ENCODE assay signal across 19 cellular contexts in the genomic region with DNA sequence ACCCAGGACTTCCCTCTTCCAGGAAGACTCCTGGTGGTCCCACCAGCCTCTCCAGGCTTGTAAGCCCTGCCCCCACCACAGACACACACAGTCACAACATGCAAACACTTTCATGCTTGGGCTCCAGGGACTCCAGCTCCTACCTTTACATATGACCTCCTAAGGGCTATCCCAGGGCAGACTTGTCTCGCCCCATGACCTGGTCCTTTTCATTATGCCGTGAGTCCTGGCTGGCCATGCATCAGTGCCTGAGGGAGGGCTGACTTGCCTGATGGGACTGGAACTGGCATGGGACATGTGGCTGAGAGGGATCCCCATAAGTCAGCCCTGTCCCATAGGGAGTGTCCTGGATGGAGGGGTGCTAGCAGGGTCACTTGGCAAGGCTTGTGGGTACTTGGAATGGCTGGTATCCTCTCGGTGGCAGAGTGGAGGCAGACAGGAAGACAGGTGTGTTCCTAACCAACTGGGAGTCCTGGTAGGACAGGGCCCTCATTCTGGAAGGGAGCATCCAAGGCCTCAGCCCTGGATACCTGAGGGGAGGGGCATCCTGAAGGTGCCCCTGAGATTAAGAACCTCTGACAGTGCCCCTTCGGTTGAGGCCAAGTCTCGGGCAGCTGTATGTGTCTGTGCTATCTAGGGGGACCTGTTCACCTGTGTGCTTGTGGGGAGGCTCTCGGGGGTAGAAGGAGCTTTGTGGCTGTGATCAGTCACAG. TPM values are rescaled to one million over a fixed set of nuclear protein-coding genes. Genes with fewer than 3 reads are reported as not detected.
DNase-seq lines count a peak whose midpoint lies in the region; ATAC-seq and TF ChIP-seq lines count a peak whose summit lies in the region.
"Had no signal": no experiment of that assay in that cellular context is flagged by ENCODE, and none has a peak within 500 bp of the region (broad histone marks: within the 10 kb centered on the region; RNA-seq: fewer than 3 reads in every experiment).

No MANE protein-coding gene starts in this region.

- H3K27ac ChIP-seq in SK-N-SH (ENCODE audit: low read depth in 2 of 2, low read length in 1 of 2) (no peak overlapping the region), WERI-Rb-1 (peak overlapping the region; percentile 57), layer of hippocampus (ENCODE audit: low read depth, low read length) (peak overlapping the region; percentile 98), substantia nigra (ENCODE audit: low read depth, low read length, poor library complexity, severe bottlenecking) (peak overlapping the region; percentile 100), trophoblast cell (ENCODE audit: low read depth, low read length) (no peak overlapping the region)
- H3K27ac ChIP-seq: neutrophil, skin epidermis had no signal

- H3K4me1 ChIP-seq in SK-N-SH (ENCODE audit: control insufficient read depth in 1 of 2, insufficient read depth in 2 of 2, low read depth in 1 of 2, low read length in 1 of 2), result no peaks in the 10 kb centered on the region; a peak in 1 of 4 replicates
- H3K4me1 ChIP-seq in trophoblast cell (ENCODE audit: control insufficient read depth in 1 of 2, insufficient read depth in 2 of 2, low read length in 2 of 2), result no peaks in the 10 kb centered on the region

- H2AFZ ChIP-seq in SK-N-SH (ENCODE audit: low read depth), result no peak overlapping the region
- no peak overlapping the region for H2AFZ ChIP-seq in trophoblast cell (ENCODE audit: insufficient read depth, low read length, poor library complexity)

- H3K79me2 ChIP-seq in SK-N-SH (ENCODE audit: insufficient read depth) (no peaks in the 10 kb centered on the region), trophoblast cell (ENCODE audit: control insufficient read depth, insufficient read depth, low read length, poor library complexity) (no peaks in the 10 kb centered on the region)

- no peak overlapping the region for H3K14ac ChIP-seq in trophoblast cell (ENCODE audit: low read length)

- H3K36me3 ChIP-seq in SK-N-SH (replicated peaks in 1 of 2; ENCODE audit: control insufficient read depth in 1 of 2, insufficient read depth in 2 of 2, low read length in 1 of 2) (no peaks in the 10 kb centered on the region), WERI-Rb-1 (no peaks in the 10 kb centered on the region), trophoblast cell (ENCODE audit: control insufficient read depth in 1 of 2, insufficient read depth in 2 of 2, low read length in 2 of 2) (no peaks in the 10 kb centered on the region)
- H3K36me3 ChIP-seq: neutrophil had no signal

- H3K79me1 ChIP-seq in trophoblast cell (ENCODE audit: low read length), result no peaks in the 10 kb centered on the region

- POLR2A ChIA-PET in SK-N-SH (lab: Yijun Ruan, JAX), result no interaction called here

- H2BK12ac ChIP-seq in trophoblast cell (ENCODE audit: low read length), result no peak overlapping the region

- no peak overlapping the region for H3K4me2 ChIP-seq in SK-N-SH
- H3K4me2 ChIP-seq in trophoblast cell (ENCODE audit: low read length), result no peak overlapping the region

- no peak overlapping the region for H3K4ac ChIP-seq in trophoblast cell (ENCODE audit: low read depth, low read length)

- no peak overlapping the region for H4K12ac ChIP-seq in trophoblast cell (ENCODE audit: low read depth, low read length)

- TF ChIP-seq CTCF in SK-N-SH (IDR thresholded peaks at IDR 0.05), result no peak
- no peak for TF ChIP-seq CTCF in WERI-Rb-1 (IDR thresholded peaks at IDR 0.05; ENCODE audit: low read depth, low read length)

- peak; percentile 13 for DNase-seq in SK-N-SH
- no peak for DNase-seq in WERI-Rb-1
- peak in 1 of 49 donors; percentile 74 for DNase-seq in substantia nigra (lab: John Stamatoyannopoulos, UW)
- DNase-seq in trophoblast cell, result no peak
- no peak for DNase-seq in T1000 (lab: John Stamatoyannopoulos, UW)
- no peak for DNase-seq in germinal center (ENCODE audit: low spot score)
- DNase-seq: activated CD4-positive, alpha-beta memory T cell treated with anti-CD3 and anti-CD28 coated beads, Interleukin-2, amount 10 ng/mL, durations not matched to agents 7 days and 5 days; activated gamma-delta T cell; effector CD4-positive, alpha-beta T cell; GOT3; mesenchymal stem cell; NCI-H146; NCI-H446 treated with DMSO at 0.1 percent for 48 hours had no signal

- no peak overlapping the region for H2AK5ac ChIP-seq in trophoblast cell (ENCODE audit: low read length)

- CTCF ChIA-PET in SK-N-SH (lab: Yijun Ruan, JAX), result interaction anchor here (1.0 to 2.1 kb wide), 2 partner anchors 26 to 41 kb away, joined by 3 to 6 read pairs; no protein-coding TSS in a partner anchor

- TF ChIP-seq EP300 in SK-N-SH (IDR thresholded peaks at IDR 0.05; ENCODE audit: borderline replicate concordance in 1 of 2, low read depth in 1 of 2, low read length in 1 of 2), result no peak

- H3K9ac ChIP-seq in SK-N-SH (no peak overlapping the region), trophoblast cell (ENCODE audit: low read length) (no peak overlapping the region)

- H3K9me2 ChIP-seq in SK-N-SH, result no peaks in the 10 kb centered on the region

- H3K18ac ChIP-seq in trophoblast cell (ENCODE audit: low read length), result no peak overlapping the region

- no peak overlapping the region for H3K23ac ChIP-seq in trophoblast cell (ENCODE audit: low read length)

- no peak overlapping the region for H2BK120ac ChIP-seq in trophoblast cell (ENCODE audit: insufficient read depth, low read length, poor library complexity)

- WGBS in SK-N-SH (ENCODE audit: low lambda C conversion rate), result 89% methylated on average over 3 of the region's 6 CpGs
- WGBS in trophoblast cell (ENCODE audit: extremely low coverage, insufficient coverage, insufficient read length), result no CpG with 5 or more reads among the region's 6 CpGs

- no peaks in the 10 kb centered on the region for H3K9me3 ChIP-seq in SK-N-SH
- H3K9me3 ChIP-seq in WERI-Rb-1 (ENCODE audit: severe bottlenecking), result no peaks in the 10 kb centered on the region
- no peaks in the 10 kb centered on the region for H3K9me3 ChIP-seq in trophoblast cell (ENCODE audit: insufficient read depth, low read depth, low read length)
- H3K9me3 ChIP-seq: neutrophil had no signal

- H2BK5ac ChIP-seq in trophoblast cell (ENCODE audit: low read depth, low read length, poor library complexity), result no peak overlapping the region

- H4K20me1 ChIP-seq in SK-N-SH (ENCODE audit: insufficient read depth), result no peaks in the 10 kb centered on the region

- no peak for TF ChIP-seq RAD21 in SK-N-SH (IDR thresholded peaks at IDR 0.05; ENCODE audit: low read length)

- H4K8ac ChIP-seq in trophoblast cell (ENCODE audit: low read depth, low read length), result no peak overlapping the region

- H4K91ac ChIP-seq in trophoblast cell (ENCODE audit: low read depth, low read length), result no peak overlapping the region

- H3F3A ChIP-seq in SK-N-SH (replicated peaks; ENCODE audit: insufficient read depth), result no peaks in the 10 kb centered on the region

- ATAC-seq in SK-N-SH treated with all-trans-retinoic acid at 6 μM for 48 hours, result no peak
- ATAC-seq: HepG2 had no signal

- H3K27me3 ChIP-seq in SK-N-SH (ENCODE audit: insufficient read depth) (0 out of 2 replicates have a peak, but pooled peaks cover 4% of the 10 kb centered on the region), WERI-Rb-1 (ENCODE audit: insufficient read depth, low read depth, severe bottlenecking) (no peaks in the 10 kb centered on the region), layer of hippocampus (ENCODE audit: control insufficient read depth, insufficient read depth, low read length) (no peaks in the 10 kb centered on the region), trophoblast cell (ENCODE audit: insufficient read depth, low read length) (no peaks in the 10 kb centered on the region)

- H3K4me3 ChIP-seq in SK-N-SH (ENCODE audit: low read depth in 2 of 2, low read length in 1 of 2), result no peak overlapping the region
- no peak overlapping the region for H3K4me3 ChIP-seq in WERI-Rb-1 (ENCODE audit: low read depth, low read length)
- H3K4me3 ChIP-seq in trophoblast cell (ENCODE audit: low read depth, low read length), result no peak overlapping the region
- H3K4me3 ChIP-seq: skin epidermis had no signal

TF ChIP-seq in SK-N-SH, 30 proteins besides CTCF, POLR2A, EP300 and RAD21:
- TF ChIP-seq RCOR1 (IDR thresholded peaks at IDR 0.05; ENCODE audit: low read length), result no peak

TF ChIP-seq in SK-N-SH treated with all-trans-retinoic acid at 6 μM for 48 hours, 23 proteins besides CTCF, POLR2A, EP300 and RAD21 (continues in another document):
- TF ChIP-seq TCF4 (CRISPR knock-in tag; IDR thresholded peaks at IDR 0.05; ENCODE audit: borderline replicate concordance) (no peak), OSR1 (CRISPR knock-in tag; IDR thresholded peaks at IDR 0.05) (no peak), ZC3H10 (CRISPR knock-in tag; IDR thresholded peaks at IDR 0.05) (no peak), TOX (CRISPR knock-in tag; IDR thresholded peaks at IDR 0.05; ENCODE audit: borderline replicate concordance) (no peak), BACH2 (CRISPR knock-in tag; IDR thresholded peaks at IDR 0.05; ENCODE audit: borderline replicate concordance) (no peak), CSDC2 (CRISPR knock-in tag; IDR thresholded peaks at IDR 0.05) (no peak), ISL1 (CRISPR knock-in tag; IDR thresholded peaks at IDR 0.05) (no peak), GLIS3 (CRISPR knock-in tag; IDR thresholded peaks at IDR 0.05) (no peak), ZFP30 (CRISPR knock-in tag; IDR thresholded peaks at IDR 0.05) (no peak), CSRNP3 (CRISPR knock-in tag; IDR thresholded peaks at IDR 0.05) (no peak)

RNA-seq across cellular contexts. Expression of gene HHATL, which starts 0.5 kb away (rescaled TPM):
- polyA plus RNA-seq in SK-N-SH (2012; rRNA removed), result not detected in 2 replicates
- polyA plus RNA-seq in SK-N-SH (2012; cell fraction: cytosol; rRNA removed), result not detected in 2 replicates
- polyA plus RNA-seq in SK-N-SH (2012; cell fraction: nucleus; rRNA removed), result 0.09 TPM in 1 of 2 replicates, not detected in the other
- 0.43 and 0.63 TPM in 2 replicates for polyA plus RNA-seq in trophoblast cell (2013)
- polyA plus RNA-seq: CD14-positive monocyte had no signal

RNA-seq across cellular contexts. Expression of gene KLHL40, which starts 17.8 kb away (rescaled TPM):
- not detected in 2 replicates for polyA plus RNA-seq in SK-N-SH (2012; rRNA removed)
- not detected in 2 replicates for polyA plus RNA-seq in SK-N-SH (2012; cell fraction: cytosol; rRNA removed)
- polyA plus RNA-seq in SK-N-SH (2012; cell fraction: nucleus; rRNA removed), result not detected in 2 replicates
- polyA plus RNA-seq in trophoblast cell (2013), result not detected in 2 replicates
- polyA plus RNA-seq: CD14-positive monocyte, HepG2 had no signal

RNA-seq across cellular contexts. Expression of gene ZBTB47, which starts 49.6 kb away (rescaled TPM):
- 9.9 and 13.0 TPM in 2 replicates for polyA plus RNA-seq in SK-N-SH (2012; rRNA removed)
- polyA plus RNA-seq in SK-N-SH (2012; cell fraction: cytosol; rRNA removed), result 4.3 and 7.4 TPM in 2 replicates
- 18.6 and 21.5 TPM in 2 replicates for polyA plus RNA-seq in SK-N-SH (2012; cell fraction: nucleus; rRNA removed)
- 3.2 and 3.4 TPM in 2 replicates for polyA plus RNA-seq in trophoblast cell (2013)

Comparison
In these comparisons a context has a peak if more than half of its experiments do, and no peak if none do; other contexts are left out.
1. H3K27ac ChIP-seq: peak in WERI-Rb-1 (single experiment), layer of hippocampus (single experiment) and substantia nigra (single experiment); none in SK-N-SH (0 of 2) and trophoblast cell (single experiment).